ENCODE assay signal across 16 cellular contexts in the genomic region with DNA sequence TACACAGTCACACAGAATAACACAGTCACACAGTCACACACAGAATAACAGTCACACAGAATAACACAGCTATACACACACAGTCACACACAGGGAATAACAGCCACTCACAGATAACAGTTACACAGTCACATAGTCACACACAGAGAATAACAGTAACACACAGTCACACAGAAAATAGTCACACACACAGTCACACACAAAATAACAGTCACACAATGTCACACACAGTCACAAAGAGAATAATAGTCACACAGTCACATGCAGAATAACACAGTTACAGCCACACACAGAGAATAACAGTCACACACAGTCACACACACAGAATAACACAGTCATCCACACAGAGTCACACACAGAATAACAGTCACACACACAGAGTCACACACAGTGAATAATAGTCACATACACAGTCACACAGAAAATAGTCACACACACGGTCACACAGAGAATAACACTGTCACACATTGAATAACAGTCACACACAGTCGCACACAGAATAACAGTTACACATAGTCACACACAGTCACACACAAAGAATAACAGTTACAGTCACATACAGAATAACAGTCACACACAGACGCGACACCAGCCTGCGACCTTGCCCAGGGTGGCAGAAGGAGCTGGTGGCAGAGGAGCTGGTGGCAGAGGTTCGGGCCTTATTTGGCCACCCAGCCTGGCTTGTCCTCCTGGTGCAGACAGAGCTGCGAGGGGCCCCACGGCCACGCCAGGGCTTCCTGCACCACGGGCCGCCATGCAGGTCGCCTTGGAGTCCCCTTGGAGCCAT.
"Had no signal": no experiment of that assay in that cellular context is flagged by ENCODE, and none has a peak within 500 bp of the region (broad histone marks: within the 10 kb centered on the region; RNA-seq: fewer than 3 reads in every experiment).

No MANE protein-coding gene starts in this region.

- H3K4me3 ChIP-seq: prostate gland, stomach had no signal

- H3K4me3 Mint-ChIP-seq: activated CD8-positive, alpha-beta memory T cell treated with anti-CD3 and anti-CD28 coated beads, Interleukin-2, amount 10 ng/mL, durations not matched to agents 7 days and 5 days; activated naive CD8-positive, alpha-beta T cell; activated T-cell treated with anti-CD3 and anti-CD28 coated beads, Interleukin-2, amount 50 U/mL, for 24 hours; effector memory CD8-positive, alpha-beta T cell; natural killer cell; T-helper 17 cell; WTC11 had no signal

- DNase-seq: activated CD4-positive, alpha-beta T cell treated with anti-CD3 and anti-CD28 coated beads for 48 hours; activated CD8-positive, alpha-beta memory T cell treated with anti-CD3 and anti-CD28 coated beads, Interleukin-2, amount 10 ng/mL, durations not matched to agents 7 days and 5 days; activated gamma-delta T cell treated with Interleukin-2 at 50 U/mL for 16 hours; activated T-cell treated with anti-CD3 and anti-CD28 coated beads, Interleukin-2, amount 50 U/mL, for 24 hours; cerebellar nuclear complex; dermis blood vessel endothelial cell; effector memory CD8-positive, alpha-beta T cell; foreskin keratinocyte; mesendoderm; natural killer cell; right cardiac atrium; stomach; T-helper 17 cell had no signal

- H3K36me3 ChIP-seq: prostate gland had no signal

- H3K9me3 Mint-ChIP-seq: effector memory CD8-positive, alpha-beta T cell had no signal

- H3K27ac ChIP-seq: foreskin keratinocyte, prostate gland had no signal

- H3K4me1 Mint-ChIP-seq: WTC11 had no signal

- H3K36me3 Mint-ChIP-seq: natural killer cell, WTC11 had no signal

- H3K9me3 ChIP-seq: prostate gland had no signal

- H3K27ac Mint-ChIP-seq: activated CD8-positive, alpha-beta memory T cell treated with anti-CD3 and anti-CD28 coated beads, Interleukin-2, amount 10 ng/mL, durations not matched to agents 7 days and 5 days; activated naive CD8-positive, alpha-beta T cell; activated T-cell treated with anti-CD3 and anti-CD28 coated beads, Interleukin-2, amount 50 U/mL, for 24 hours; effector memory CD8-positive, alpha-beta T cell; T-helper 17 cell; WTC11 had no signal

- H3K27me3 Mint-ChIP-seq: activated CD8-positive, alpha-beta memory T cell treated with anti-CD3 and anti-CD28 coated beads, Interleukin-2, amount 10 ng/mL, durations not matched to agents 7 days and 5 days; activated naive CD8-positive, alpha-beta T cell; activated T-cell treated with anti-CD3 and anti-CD28 coated beads, Interleukin-2, amount 50 U/mL, for 24 hours had no signal

- ATAC-seq: activated CD8-positive, alpha-beta memory T cell treated with anti-CD3 and anti-CD28 coated beads, Interleukin-2, amount 10 ng/mL, durations not matched to agents 7 days and 5 days; effector memory CD8-positive, alpha-beta T cell; foreskin keratinocyte; natural killer cell; T-helper 17 cell; WTC11 had no signal

- H3K4me1 ChIP-seq: foreskin keratinocyte, prostate gland, stomach had no signal
